2 cellular contexts compared by ENCODE assay signal in the genomic region with DNA sequence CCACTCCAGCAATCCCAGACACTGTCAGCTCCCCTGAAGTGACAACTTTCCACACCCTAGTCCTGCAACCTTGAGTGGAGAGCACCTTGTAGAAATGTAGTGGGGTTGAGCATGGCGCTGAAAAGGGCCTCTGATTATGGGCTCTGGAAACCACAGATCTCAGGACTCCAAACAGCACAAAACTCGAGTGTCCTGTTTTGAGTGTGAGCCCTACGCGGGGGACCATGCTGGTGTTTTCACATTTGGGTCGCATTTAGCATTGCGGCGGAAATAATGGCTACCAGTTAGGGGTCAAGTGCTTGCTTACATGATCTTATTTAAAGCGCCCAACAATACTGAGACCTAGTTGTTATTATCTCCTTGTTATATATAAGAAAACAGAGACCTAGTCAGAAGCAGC. TPM values are rescaled to one million over a fixed set of nuclear protein-coding genes. Genes with fewer than 3 reads are reported as not detected.
"Had no signal": no experiment of that assay in that cellular context is flagged by ENCODE, and none has a peak within 500 bp of the region (broad histone marks: within the 10 kb centered on the region; RNA-seq: fewer than 3 reads in every experiment).

No MANE protein-coding gene starts in this region.

RNA-seq across cellular contexts. Expression of a gene that starts 1.9 kb away (rescaled TPM):
- total RNA-seq: dermis blood vessel endothelial cell, SJSA1 had no signal
